Comparison of ENCODE assay signal across 1 cellular context in genomic region chr17:75404223-75404738, GRCh38.
A peak's percentile ranks its signal among the peaks of the same experiment; 100 is the strongest.
TF ChIP-seq lines count a peak whose summit lies in the region.

No MANE protein-coding gene starts in this region.

TF ChIP-seq in K562, 482 proteins besides CTCF, POLR2A, EP300 and RAD21 (continued from another document and continues in another):
- TF ChIP-seq POLR2H (tag; IDR thresholded peaks at IDR 0.05; ENCODE audit: low read depth) = peak; percentile 38; the same call in 1 of the 2 replicates
- TF ChIP-seq MEF2D (tag; conservative IDR thresholded peaks at IDR 0.05; ENCODE audit: low read depth) = no peak
- TF ChIP-seq GABPB1 (CRISPR knock-in tag; IDR thresholded peaks at IDR 0.05) = peak; percentile 55
- no peak for TF ChIP-seq PHF20 (IDR thresholded peaks at IDR 0.05; ENCODE audit: partially characterized antibody)
- peak; percentile 74 for TF ChIP-seq CEBPB (tag; IDR thresholded peaks at IDR 0.05)
- no peak for TF ChIP-seq NONO (IDR thresholded peaks at IDR 0.05; ENCODE audit: low read depth in 2 of 2, low read length in 1 of 2)
- no peak for TF ChIP-seq FOXK1 (CRISPR knock-in tag; IDR thresholded peaks at IDR 0.05; ENCODE audit: borderline replicate concordance)
- peak; percentile 29; the same call in 1 of the 2 replicates for TF ChIP-seq NFE2L1 (tag; IDR thresholded peaks at IDR 0.05; ENCODE audit: borderline replicate concordance, low read depth)
- TF ChIP-seq MITF (IDR thresholded peaks at IDR 0.05) = no peak
- peak in 1 of 2 experiments; percentile 20; a peak in 1 of 4 replicates for TF ChIP-seq MAZ (CRISPR knock-in tag; conservative IDR thresholded peaks at IDR 0.05 in 1 of 2, IDR thresholded peaks at IDR 0.05 in 1 of 2)
- TF ChIP-seq NR2C1 (IDR thresholded peaks at IDR 0.05) = no peak
- TF ChIP-seq NR2C1 (tag; IDR thresholded peaks at IDR 0.05) = no peak
- no peak for TF ChIP-seq UBTF (IDR thresholded peaks at IDR 0.05; ENCODE audit: borderline replicate concordance in 1 of 2, low read depth in 2 of 2, low read length in 2 of 2)
- TF ChIP-seq HMGN3 (IDR thresholded peaks at IDR 0.05; ENCODE audit: borderline replicate concordance, extremely low read depth, insufficient read length, low read depth, low read length) = no peak
- no peak for TF ChIP-seq EZH2 (IDR thresholded peaks at IDR 0.05; ENCODE audit: borderline replicate concordance, low read depth, low read length)
- no peak for TF ChIP-seq ZNF561 (CRISPR knock-in tag; conservative IDR thresholded peaks at IDR 0.05)
- TF ChIP-seq ZNF347 (CRISPR knock-in tag; IDR thresholded peaks at IDR 0.05; ENCODE audit: low read depth) = no peak
- TF ChIP-seq STAG1 (CRISPR knock-in tag; IDR thresholded peaks at IDR 0.05; ENCODE audit: borderline replicate concordance) = peak; percentile 18; the same call in 1 of the 2 replicates
- no peak for TF ChIP-seq CUX1 (CRISPR knock-in tag; IDR thresholded peaks at IDR 0.05)
- TF ChIP-seq CBX2 (IDR thresholded peaks at IDR 0.05; ENCODE audit: insufficient read depth, low read length, poor library complexity, severe bottlenecking) = no peak
- TF ChIP-seq SAP30 (IDR thresholded peaks at IDR 0.05; ENCODE audit: borderline replicate concordance, insufficient read depth, low read depth, low read length, poor library complexity, severe bottlenecking) = no peak
- TF ChIP-seq ZNF212 (CRISPR knock-in tag; IDR thresholded peaks at IDR 0.05) = no peak
- TF ChIP-seq MXD1 (CRISPR knock-in tag; IDR thresholded peaks at IDR 0.05; ENCODE audit: borderline replicate concordance, poor library complexity, severe bottlenecking) = no peak
- TF ChIP-seq KDM2B (CRISPR knock-in tag; IDR thresholded peaks at IDR 0.05) = no peak
- no peak for TF ChIP-seq IRF2 (CRISPR knock-in tag; IDR thresholded peaks at IDR 0.05)
- TF ChIP-seq ETS1 (conservative IDR thresholded peaks at IDR 0.05; ENCODE audit: control insufficient read depth, low read depth, low read length) = no peak
- TF ChIP-seq AFF4 (CRISPR knock-in tag; IDR thresholded peaks at IDR 0.05) = no peak
- no peak for TF ChIP-seq JUN (IDR thresholded peaks at IDR 0.05; ENCODE audit: borderline replicate concordance, low read depth, low read length)
- TF ChIP-seq JUN (CRISPR knock-in tag; IDR thresholded peaks at IDR 0.05; ENCODE audit: borderline replicate concordance) = no peak
- no peak for TF ChIP-seq BRD4 (IDR thresholded peaks at IDR 0.05)
- TF ChIP-seq MYNN (IDR thresholded peaks at IDR 0.05) = no peak
- TF ChIP-seq MYNN (CRISPR knock-in tag; IDR thresholded peaks at IDR 0.05) = no peak
- no peak for TF ChIP-seq HOXB6 (CRISPR knock-in tag; IDR thresholded peaks at IDR 0.05; ENCODE audit: borderline replicate concordance)
- TF ChIP-seq ZKSCAN8 (CRISPR knock-in tag; IDR thresholded peaks at IDR 0.05) = no peak
- no peak for TF ChIP-seq TFAP4 (CRISPR knock-in tag; IDR thresholded peaks at IDR 0.05; ENCODE audit: borderline replicate concordance)
